In the genomic region with DNA sequence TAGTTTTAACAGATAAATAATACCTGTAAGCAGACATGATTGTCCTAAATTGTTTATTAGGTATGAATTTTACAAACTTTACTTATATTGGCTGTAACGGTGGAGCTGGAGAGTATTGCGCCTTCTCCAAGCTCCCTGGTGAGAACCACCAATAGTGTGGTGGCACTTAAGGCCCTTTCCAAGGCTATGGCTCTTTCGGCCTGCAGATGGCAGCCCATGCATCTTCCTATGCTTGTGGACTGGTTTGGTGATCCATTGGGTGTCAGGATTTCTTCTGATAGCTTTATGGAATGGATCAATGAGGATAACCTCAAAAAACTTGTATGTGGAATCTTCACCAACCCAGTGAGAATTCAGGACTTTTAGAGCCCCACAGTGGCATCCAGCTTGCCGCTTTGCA, we compare ENCODE assay signal across 7 cellular contexts. TPM values are rescaled to one million over a fixed set of nuclear protein-coding genes. Genes with fewer than 3 reads are reported as not detected.
DNase-seq lines count a peak whose midpoint lies in the region; ATAC-seq and TF ChIP-seq lines count a peak whose summit lies in the region.

No MANE protein-coding gene starts in this region.

- DNase-seq in GM04504 (ENCODE audit: low read depth) (peak; percentile 3), HEK293T (ENCODE audit: extremely low spot score) (peak; percentile 16), lung microvascular endothelial cell (ENCODE audit: low read depth in 2 of 2) (peak; percentile 50 to 74), hypothalamus (lab: John Stamatoyannopoulos, UW) (no peak), NCI-H2196 treated with DMSO at 0.1 percent for 48 hours (lab: John Stamatoyannopoulos, UW; ENCODE audit: unreplicated experiment) (no peak)

- TF ChIP-seq CTCF in VCaP (conservative IDR thresholded peaks at IDR 0.05): peak; percentile 55

- POLR2A ChIA-PET in HEK293T (lab: Yijun Ruan, JAX): interaction anchor here (1.5 kb wide), 1 partner anchor 8 kb away, joined by 6 read pairs; the partner anchor contains the start of gene LARP1B

- H3K27ac ChIP-seq in VCaP: no peak overlapping the region

- no peak for ATAC-seq in HG02973 (IDR thresholded peaks at IDR 0.05; ENCODE audit: unreplicated experiment)

- CTCF ChIA-PET in HEK293T (lab: Yijun Ruan, JAX): no interaction called here

TF ChIP-seq in HEK293T, 16 proteins besides CTCF, POLR2A, EP300 and RAD21:
- TF ChIP-seq LEF1 (IDR thresholded peaks at IDR 0.05; ENCODE audit: borderline replicate concordance): no peak
- no peak for TF ChIP-seq ARNT (IDR thresholded peaks at IDR 0.05)
- TF ChIP-seq HDGF (IDR thresholded peaks at IDR 0.05; ENCODE audit: borderline replicate concordance): no peak
- TF ChIP-seq L3MBTL2 (conservative IDR thresholded peaks at IDR 0.05): no peak
- TF ChIP-seq TARDBP (IDR thresholded peaks at IDR 0.05): no peak
- no peak for TF ChIP-seq SP1 (IDR thresholded peaks at IDR 0.05)
- no peak for TF ChIP-seq ELF4 (IDR thresholded peaks at IDR 0.05)
- TF ChIP-seq FOXA1 (IDR thresholded peaks at IDR 0.05): no peak
- TF ChIP-seq FOXK2 (IDR thresholded peaks at IDR 0.05): no peak

RNA-seq across cellular contexts. Expression of gene LARP1B, which starts 7.8 kb away (rescaled TPM):
- 8.5 and 13.5 TPM in 2 replicates for total RNA-seq in lung microvascular endothelial cell

Comparison
In these comparisons a context has a peak if more than half of its experiments do, and no peak if none do; other contexts are left out.
1. DNase-seq: peak in GM04504 (single experiment), HEK293T (single experiment) and lung microvascular endothelial cell (2 of 2); none in hypothalamus (0 of 51) and NCI-H2196 treated with DMSO at 0.1 percent for 48 hours (single experiment).